9 cellular contexts compared by ENCODE assay signal in the genomic region with DNA sequence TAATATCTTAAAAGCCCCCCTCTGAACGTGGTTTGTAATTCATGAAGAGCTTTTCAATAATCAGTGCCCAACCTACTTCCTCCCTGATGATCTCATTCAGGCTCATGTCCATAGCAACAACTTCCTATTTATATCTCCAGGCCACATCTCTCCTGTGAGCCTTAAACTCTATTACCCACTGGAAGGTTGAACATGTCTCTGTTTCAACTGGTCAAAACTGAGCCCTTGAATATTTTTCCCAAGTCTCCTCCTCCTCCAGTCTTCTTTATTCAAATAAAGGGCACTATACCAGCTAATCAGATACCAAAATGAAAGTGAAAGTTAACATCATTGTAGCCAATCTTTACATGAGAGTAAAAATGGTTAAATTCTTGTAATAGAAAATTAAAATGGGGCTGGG.
DNase-seq lines count a peak whose midpoint lies in the region; ATAC-seq and TF ChIP-seq lines count a peak whose summit lies in the region.
"Had no signal": no experiment of that assay in that cellular context is flagged by ENCODE, and none has a peak within 500 bp of the region (broad histone marks: within the 10 kb centered on the region; RNA-seq: fewer than 3 reads in every experiment).

No MANE protein-coding gene starts in this region.

- H3K27ac ChIP-seq in dorsolateral prefrontal cortex: no peak overlapping the region

- intact Hi-C loops in dorsolateral prefrontal cortex (cut with DNase I): no loop called here

- in situ Hi-C loops in astrocyte of the cerebellum (cut with HindIII; ENCODE audit: low sequenced_read_pairs): no loop called here

- TF ChIP-seq POLR2A in GM18505 (IDR thresholded peaks at IDR 0.05; ENCODE audit: borderline replicate concordance, extremely low read depth, insufficient read depth, insufficient read length): no peak

- H3K27me3 Mint-ChIP-seq in neural crest cell (ENCODE audit: low read depth): no peaks in the 10 kb centered on the region

- H3K4me3 Mint-ChIP-seq in neural crest cell: no peak overlapping the region

- TF ChIP-seq CTCF in astrocyte of the cerebellum (IDR thresholded peaks at IDR 0.05; ENCODE audit: low read depth, low read length, missing control alignments): no peak
- TF ChIP-seq CTCF in neural crest cell (conservative IDR thresholded peaks at IDR 0.05): no peak
- TF ChIP-seq CTCF in dorsolateral prefrontal cortex (IDR thresholded peaks at IDR 0.05 in 54 of 56, conservative IDR thresholded peaks at IDR 0.05 in 2 of 56; ENCODE audit: low read depth in 1 of 56, partially characterized antibody in 56 of 56): no peak

- ATAC-seq in GM21825 (IDR thresholded peaks at IDR 0.05; ENCODE audit: unreplicated experiment): peak; percentile 69
- no peak for ATAC-seq in GM18505 (IDR thresholded peaks at IDR 0.05; ENCODE audit: unreplicated experiment)
- ATAC-seq in GM18520 (IDR thresholded peaks at IDR 0.05; ENCODE audit: unreplicated experiment): no peak

- H3K36me3 Mint-ChIP-seq in neural crest cell (ENCODE audit: low read depth): peaks cover 2% of the 10 kb centered on the region

- H3K4me3 ChIP-seq in astrocyte of the cerebellum (ENCODE audit: low read depth, low read length) (no peak overlapping the region), dorsolateral prefrontal cortex (peak overlapping the region in 3 of 59 donors; percentile 8 to 34 (median 15))

- DNase-seq in DMS153 (lab: John Stamatoyannopoulos, UW) (peak; percentile 77), NCI-H2196 treated with DMSO at 0.1 percent for 48 hours (lab: John Stamatoyannopoulos, UW; ENCODE audit: unreplicated experiment) (peak; percentile 3), astrocyte of the cerebellum (ENCODE audit: low read depth) (peak; percentile 35), neural crest cell (ENCODE audit: low read depth, low spot score) (no peak), dorsolateral prefrontal cortex (no peak)
- DNase-seq: right cardiac atrium had no signal

- H3K27me3 ChIP-seq in dorsolateral prefrontal cortex: no peaks in the 10 kb centered on the region

- peaks cover 7% of the 10 kb centered on the region for H3K9me3 Mint-ChIP-seq in neural crest cell

- peak overlapping the region; percentile 96 for H3K27ac Mint-ChIP-seq in neural crest cell (ENCODE audit: unreplicated experiment)

- H3K4me1 Mint-ChIP-seq in neural crest cell: peaks cover 27% of the 10 kb centered on the region

Comparison
In these comparisons a context has a peak if more than half of its experiments do, and no peak if none do; other contexts are left out.
1. DNase-seq: peak in DMS153 (single experiment), NCI-H2196 treated with DMSO at 0.1 percent for 48 hours (single experiment) and astrocyte of the cerebellum (single experiment); none in neural crest cell (single experiment) and dorsolateral prefrontal cortex (0 of 10).